ENCODE assay signal across 10 cellular contexts in the genomic region with DNA sequence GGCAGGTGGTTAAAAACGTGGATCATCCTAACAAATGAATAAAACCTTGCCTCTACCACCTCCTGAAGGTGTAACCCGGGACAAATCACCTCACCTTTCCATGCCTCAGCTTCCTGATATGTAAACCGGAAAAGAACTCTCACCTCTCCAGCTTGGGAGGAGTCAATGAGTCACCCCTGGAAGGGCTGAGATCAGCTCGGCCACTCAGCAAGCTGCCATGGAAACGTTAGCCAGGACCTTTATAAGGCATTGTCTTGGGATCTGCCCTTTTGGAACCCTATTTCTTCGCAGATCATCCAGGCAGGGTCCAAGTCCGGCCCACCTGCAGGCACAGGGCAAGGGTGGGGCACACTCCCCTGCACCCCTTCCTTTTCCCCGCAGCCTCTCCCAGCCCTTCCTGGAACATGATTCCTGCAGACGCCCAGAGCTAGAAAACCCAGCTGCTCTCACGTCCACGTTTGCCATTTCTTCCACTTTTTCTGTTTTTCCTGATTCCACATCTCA.
DNase-seq lines count a peak whose midpoint lies in the region; ATAC-seq and TF ChIP-seq lines count a peak whose summit lies in the region.
"Had no signal": no experiment of that assay in that cellular context is flagged by ENCODE, and none has a peak within 500 bp of the region (broad histone marks: within the 10 kb centered on the region; RNA-seq: fewer than 3 reads in every experiment).

No MANE protein-coding gene starts in this region.

- 45% methylated on average over 11 of the region's 11 CpGs for WGBS in esophagus muscularis mucosa

- peaks cover 0 to 11% (median 10%) of the 10 kb centered on the region in 4 donors for H3K9me3 ChIP-seq in esophagus muscularis mucosa

- H3K4me3 ChIP-seq in esophagus muscularis mucosa: no peak overlapping the region
- H3K4me3 ChIP-seq: sigmoid colon had no signal

- H3K36me3 ChIP-seq in esophagus muscularis mucosa: no peaks in the 10 kb centered on the region
- H3K36me3 ChIP-seq: sigmoid colon had no signal

- peak overlapping the region in 1 of 4 donors; percentile 40 for H3K27ac ChIP-seq in esophagus muscularis mucosa (replicated peaks in 1 of 4)

- peaks cover 0 to 11% (median 0%) of the 10 kb centered on the region in 4 donors for H3K4me1 ChIP-seq in esophagus muscularis mucosa
- H3K4me1 ChIP-seq: sigmoid colon had no signal

- no peak for TF ChIP-seq POLR2A in esophagus muscularis mucosa (IDR thresholded peaks at IDR 0.05; ENCODE audit: low read depth)

- peak; percentile 80 for DNase-seq in Daoy (ENCODE audit: low read depth)
- DNase-seq in NCI-H226: peak; percentile 2
- peak; percentile 9 to 68 for DNase-seq in dermis microvascular lymphatic vessel endothelial cell (ENCODE audit: low read depth in 2 of 2)
- DNase-seq in omental fat pad (ENCODE audit: low spot score): no peak
- DNase-seq in esophagus muscularis mucosa (ENCODE audit: extremely low spot score): no peak
- DNase-seq in NCI-H345 treated with DMSO at 0.1 percent for 48 hours (lab: John Stamatoyannopoulos, UW; ENCODE audit: unreplicated experiment): no peak
- DNase-seq in nucleus accumbens (lab: John Stamatoyannopoulos, UW): no peak
- DNase-seq: NCI-H526 treated with DMSO at 0.1 percent for 48 hours, sigmoid colon had no signal

- ATAC-seq in omental fat pad (ENCODE audit: low FRiP score) (peak; percentile 52), HG02763 (IDR thresholded peaks at IDR 0.05; ENCODE audit: unreplicated experiment) (no peak)

- TF ChIP-seq CTCF in omental fat pad (IDR thresholded peaks at IDR 0.05) (no peak), esophagus muscularis mucosa (IDR thresholded peaks at IDR 0.05) (no peak)

- intact Hi-C loops in esophagus muscularis mucosa (cut with DNase I): no loop called here

- H3K27me3 ChIP-seq in esophagus muscularis mucosa: peaks cover 0 to 40% (median 0%) of the 10 kb centered on the region in 4 donors

- TF ChIP-seq EP300 in esophagus muscularis mucosa (IDR thresholded peaks at IDR 0.05): no peak

Comparison
In these comparisons a context has a peak if more than half of its experiments do, and no peak if none do; other contexts are left out.
1. DNase-seq: peak in Daoy (single experiment), NCI-H226 (single experiment) and dermis microvascular lymphatic vessel endothelial cell (2 of 2); none in omental fat pad (single experiment), esophagus muscularis mucosa (single experiment), NCI-H345 treated with DMSO at 0.1 percent for 48 hours (single experiment) and nucleus accumbens (0 of 56).